ENCODE assay signal across 13 cellular contexts in genomic region chr5:657570-657969, GRCh38. TPM values are rescaled to one million over a fixed set of nuclear protein-coding genes. Genes with fewer than 3 reads are reported as not detected.
DNase-seq lines count a peak whose midpoint lies in the region; ATAC-seq and TF ChIP-seq lines count a peak whose summit lies in the region.
"Had no signal": no experiment of that assay in that cellular context is flagged by ENCODE, and none has a peak within 500 bp of the region (broad histone marks: within the 10 kb centered on the region; RNA-seq: fewer than 3 reads in every experiment).

No MANE protein-coding gene starts in this region.

- no peaks in the 10 kb centered on the region for H3K79me2 ChIP-seq in fibroblast of lung (ENCODE audit: control insufficient read depth, insufficient read depth, low read length)

- ATAC-seq in T-helper 17 cell: peak; percentile 11
- ATAC-seq: left lung had no signal

- H3K4me1 ChIP-seq in fibroblast of lung (ENCODE audit: control insufficient read depth, extremely low read depth, insufficient read depth, low read length) (no peaks in the 10 kb centered on the region), SJCRH30 (no peaks in the 10 kb centered on the region)
- H3K4me1 ChIP-seq: left lung had no signal

- H4K20me1 ChIP-seq in fibroblast of lung (ENCODE audit: control insufficient read depth, extremely low read depth, insufficient read depth, low read length): no peaks in the 10 kb centered on the region

- H3K9me3 ChIP-seq in T-helper 17 cell (ENCODE audit: control insufficient read depth, low read length, poor library complexity, severe bottlenecking) (no peaks in the 10 kb centered on the region), fibroblast of lung (ENCODE audit: control insufficient read depth, insufficient read depth, low read depth, low read length) (no peaks in the 10 kb centered on the region), SJCRH30 (replicated peaks) (no peaks in the 10 kb centered on the region)
- H3K9me3 ChIP-seq: left lung had no signal

- TF ChIP-seq CTCF in fibroblast of lung (conservative IDR thresholded peaks at IDR 0.05 in 1 of 2, IDR thresholded peaks at IDR 0.05 in 1 of 2; ENCODE audit: low read depth in 1 of 2, low read length in 2 of 2): no peak
- no peak for TF ChIP-seq CTCF in GM10248 (IDR thresholded peaks at IDR 0.05; ENCODE audit: control extremely low read depth, extremely low read depth, low read depth, missing control alignments)

- H3K4me3 Mint-ChIP-seq in T-helper 17 cell: no peak overlapping the region
- H3K4me3 Mint-ChIP-seq: activated CD4-positive, alpha-beta memory T cell treated with anti-CD3 and anti-CD28 coated beads, Interleukin-2, amount 10 ng/mL, durations not matched to agents 7 days and 5 days; activated naive CD8-positive, alpha-beta T cell treated with anti-CD3 and anti-CD28 coated beads, Interleukin-2, amount 10 ng/mL, durations not matched to agents 7 days and 5 days had no signal

- H3K4me1 Mint-ChIP-seq in T-helper 17 cell: peaks cover 3% of the 10 kb centered on the region
- H3K4me1 Mint-ChIP-seq: activated CD4-positive, alpha-beta memory T cell treated with anti-CD3 and anti-CD28 coated beads, Interleukin-2, amount 10 ng/mL, durations not matched to agents 7 days and 5 days had no signal

- POLR2A ChIA-PET in GM10248 (lab: Yijun Ruan, JAX): no interaction called here

- H2AFZ ChIP-seq in fibroblast of lung (ENCODE audit: low read length): no peak overlapping the region

- no peak overlapping the region for H3K4me3 ChIP-seq in fibroblast of lung (replicated peaks in 1 of 4; ENCODE audit: control extremely low read depth in 1 of 4, insufficient read depth in 1 of 4, low read depth in 3 of 4, low read length in 4 of 4)
- no peak overlapping the region for H3K4me3 ChIP-seq in skeletal muscle cell (ENCODE audit: low read depth, low read length)
- no peak overlapping the region for H3K4me3 ChIP-seq in SJCRH30
- H3K4me3 ChIP-seq: left lung had no signal

- no peak overlapping the region for H3K4me2 ChIP-seq in fibroblast of lung (ENCODE audit: extremely low read depth, insufficient read depth, low read length)

- peaks cover 10% of the 10 kb centered on the region for H3K36me3 Mint-ChIP-seq in T-helper 17 cell (ENCODE audit: low read depth)

- H3K27ac ChIP-seq in fibroblast of lung (ENCODE audit: insufficient read depth, low read length) (no peak overlapping the region), SJCRH30 (no peak overlapping the region)
- H3K27ac ChIP-seq: 22Rv1, epithelial cell of prostate, left lung had no signal

- H3K27ac Mint-ChIP-seq in T-helper 17 cell: peak overlapping the region; percentile 66
- H3K27ac Mint-ChIP-seq: activated CD4-positive, alpha-beta memory T cell treated with anti-CD3 and anti-CD28 coated beads, Interleukin-2, amount 10 ng/mL, durations not matched to agents 7 days and 5 days; activated naive CD8-positive, alpha-beta T cell treated with anti-CD3 and anti-CD28 coated beads, Interleukin-2, amount 10 ng/mL, durations not matched to agents 7 days and 5 days had no signal

- no peak overlapping the region for H3K9ac ChIP-seq in fibroblast of lung (ENCODE audit: insufficient read depth, low read length)

- H3K36me3 ChIP-seq in fibroblast of lung (ENCODE audit: control insufficient read depth, insufficient read depth, low read length) (peaks cover 2% of the 10 kb centered on the region), SJCRH30 (peaks cover 20% of the 10 kb centered on the region; the same call in 1 of the 2 replicates)

- no peaks in the 10 kb centered on the region for H3K27me3 Mint-ChIP-seq in T-helper 17 cell
- H3K27me3 Mint-ChIP-seq: activated CD4-positive, alpha-beta memory T cell treated with anti-CD3 and anti-CD28 coated beads, Interleukin-2, amount 10 ng/mL, durations not matched to agents 7 days and 5 days; activated naive CD8-positive, alpha-beta T cell treated with anti-CD3 and anti-CD28 coated beads, Interleukin-2, amount 10 ng/mL, durations not matched to agents 7 days and 5 days had no signal

- H3K27me3 ChIP-seq in fibroblast of lung (ENCODE audit: control insufficient read depth, insufficient read depth, low read length) (no peaks in the 10 kb centered on the region), SJCRH30 (no peaks in the 10 kb centered on the region)
- H3K27me3 ChIP-seq: left lung had no signal

- peak; percentile 71 for DNase-seq in DMS53 (lab: John Stamatoyannopoulos, UW)
- no peak for DNase-seq in DMS53 treated with DMSO at 0.1 percent for 48 hours (lab: John Stamatoyannopoulos, UW; ENCODE audit: unreplicated experiment)
- no peak for DNase-seq in T-helper 17 cell
- peak; percentile 73 to 95 for DNase-seq in fibroblast of lung (ENCODE audit: low read depth in 2 of 2)
- DNase-seq in skeletal muscle cell (ENCODE audit: low read depth): peak; percentile 64
- DNase-seq in stimulated activated CD4-positive, alpha-beta T cell treated with anti-CD3 and anti-CD28 coated beads, Interleukin-2, amount 100 ng/mL, for 24 hours: no peak
- no peak for DNase-seq in SJCRH30
- no peak for DNase-seq in GM10248 (ENCODE audit: extremely low spot score)
- DNase-seq: activated CD4-positive, alpha-beta memory T cell treated with anti-CD3 and anti-CD28 coated beads, Interleukin-2, amount 10 ng/mL, durations not matched to agents 7 days and 5 days; activated naive CD8-positive, alpha-beta T cell treated with anti-CD3 and anti-CD28 coated beads, Interleukin-2, amount 10 ng/mL, durations not matched to agents 7 days and 5 days had no signal

- CTCF ChIA-PET in GM10248 (lab: Yijun Ruan, JAX): interaction anchor here (3.6 kb wide), 1 partner anchor 13 kb away, joined by 15 read pairs; no protein-coding TSS in a partner anchor

RNA-seq across cellular contexts. Expression of gene TPPP, which starts 35.6 kb away (rescaled TPM):
- total RNA-seq in T-helper 17 cell (10 to 100 TPM; 17.3 to 35.4 TPM), fibroblast of lung (0.17 and 0.26 TPM in 2 replicates)
- 0.06 and 0.11 TPM in 2 replicates for polyA plus RNA-seq in fibroblast of lung
- 0.06 and 0.27 TPM in 2 replicates for polyA plus RNA-seq in fibroblast of lung (2012)
- 0.52 TPM in 1 of 2 replicates, not detected in the other for polyA minus RNA-seq in fibroblast of lung (ENCODE audit: low replicate concordance)
- total RNA-seq in SJCRH30 (2014; rRNA removed; shearing (Covaris generic)): 0.03 and 0.04 TPM in 2 replicates

RNA-seq across cellular contexts. Expression of gene CEP72, which starts 45.4 kb away (rescaled TPM):
- total RNA-seq in T-helper 17 cell (10 to 100 TPM in 1 of 2 donors, 1 to 10 TPM in 1; 8.5 to 11.4 TPM), fibroblast of lung (1.5 and 2.5 TPM in 2 replicates)
- polyA plus RNA-seq in fibroblast of lung: 0.92 and 2.4 TPM in 2 replicates
- 0.79 and 2.3 TPM in 2 replicates for polyA plus RNA-seq in fibroblast of lung (2012)
- polyA minus RNA-seq in fibroblast of lung (ENCODE audit: low replicate concordance): 1.3 and 14.6 TPM in 2 replicates
- total RNA-seq in SJCRH30 (2014; rRNA removed; shearing (Covaris generic)): 8.1 and 9.8 TPM in 2 replicates

Comparison
In these comparisons a context has a peak if more than half of its experiments do, and no peak if none do; other contexts are left out.
1. DNase-seq: peak in DMS53 (single experiment), fibroblast of lung (2 of 2) and skeletal muscle cell (single experiment); none in DMS53 treated with DMSO at 0.1 percent for 48 hours (single experiment), T-helper 17 cell (0 of 3), stimulated activated CD4-positive, alpha-beta T cell treated with anti-CD3 and anti-CD28 coated beads, Interleukin-2, amount 100 ng/mL, for 24 hours (0 of 2), SJCRH30 (0 of 2) and GM10248 (single experiment).
2. RNA of gene TPPP, which starts 35.6 kb away (total RNA-seq): 17.3 to 35.4 TPM in T-helper 17 cell; 0.17 to 0.26 TPM in fibroblast of lung and 0.03 to 0.04 TPM in SJCRH30; every median in the first group is over 10 times any median in the second.